Comparison of ENCODE assay signal across 8 cellular contexts in the genomic region with DNA sequence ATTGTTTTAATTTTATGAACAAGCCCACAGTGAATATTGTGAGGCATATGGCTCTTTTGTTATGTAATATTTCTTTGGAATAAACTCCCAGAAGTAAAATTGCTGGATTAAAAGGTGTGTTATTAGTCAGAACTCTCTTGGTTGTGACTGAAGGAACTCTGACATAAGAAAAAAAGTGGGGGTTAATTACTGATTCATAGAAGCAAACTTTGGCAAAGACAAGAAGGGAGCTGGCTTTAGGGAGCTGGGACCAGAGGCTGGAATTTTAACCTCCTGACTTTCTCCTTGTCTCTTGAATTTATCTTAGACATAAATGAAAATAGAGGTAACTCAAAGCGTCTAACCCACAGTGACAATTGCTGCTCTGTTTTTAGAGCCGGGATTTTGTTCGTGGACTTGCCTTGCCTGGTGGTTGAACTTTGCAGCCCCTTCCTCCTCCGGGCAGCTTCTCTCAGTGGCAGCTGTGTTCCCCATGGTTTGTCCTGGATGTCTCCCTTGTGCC. TPM values are rescaled to one million over a fixed set of nuclear protein-coding genes. Genes with fewer than 3 reads are reported as not detected.
DNase-seq lines count a peak whose midpoint lies in the region; TF ChIP-seq lines count a peak whose summit lies in the region.

No MANE protein-coding gene starts in this region.

- H3K4me1 ChIP-seq in ascending aorta (peaks cover 0 to 5% of the 10 kb centered on the region in 2 donors), tibial nerve (peaks cover 0 to 78% (median 10%) of the 10 kb centered on the region in 4 donors)

- H3K4me3 ChIP-seq in HFF-Myc (replicated peaks; ENCODE audit: low read depth, low read length), result peak overlapping the region; percentile 62
- peak overlapping the region; percentile 67 to 83 for H3K4me3 ChIP-seq in ascending aorta
- H3K4me3 ChIP-seq in tibial nerve, result peak overlapping the region; percentile 65 to 72 (median 68)

- H3K27me3 ChIP-seq in ascending aorta (no peaks in the 10 kb centered on the region), layer of hippocampus (ENCODE audit: control insufficient read depth, insufficient read depth, low read length) (no peaks in the 10 kb centered on the region), tibial nerve (no peaks in the 10 kb centered on the region)

- no peaks in the 10 kb centered on the region for H3K36me3 ChIP-seq in ascending aorta
- H3K36me3 ChIP-seq in tibial nerve, result no peaks in the 10 kb centered on the region

- intact Hi-C loops in ascending aorta (cut with DNase I), result loop anchor here (1.0 to 10.0 kb wide), 3 partner anchors 28 to 81 kb away; partner anchors contain the start of genes ARHGAP31 and B4GALT4

- DNase-seq in AG08396 (ENCODE audit: low spot score), result peak; percentile 31
- no peak for DNase-seq in HFF-Myc (ENCODE audit: extremely low read depth, low read depth)
- DNase-seq in ascending aorta (ENCODE audit: low spot score in 2 of 2), result no peak
- no peak for DNase-seq in tibial nerve (ENCODE audit: low spot score in 2 of 2)
- DNase-seq in NCI-H524 (lab: John Stamatoyannopoulos, UW), result no peak
- no peak for DNase-seq in GM19240 (ENCODE audit: insufficient read length, low spot score)
- DNase-seq in NCI-H774 (lab: John Stamatoyannopoulos, UW), result no peak

- TF ChIP-seq CTCF in HFF-Myc (IDR thresholded peaks at IDR 0.05; ENCODE audit: low read depth, low read length, missing control alignments) (no peak), ascending aorta (IDR thresholded peaks at IDR 0.05) (no peak), tibial nerve (IDR thresholded peaks at IDR 0.05) (no peak)

- H3K9me3 ChIP-seq in ascending aorta (no peaks in the 10 kb centered on the region), tibial nerve (no peaks in the 10 kb centered on the region)

- no peak for TF ChIP-seq POLR2A in tibial nerve (IDR thresholded peaks at IDR 0.05)

- no peak for TF ChIP-seq EP300 in tibial nerve (IDR thresholded peaks at IDR 0.05)

- 1 to 3% methylated on average over 4 of the region's 4 CpGs for WGBS in tibial nerve, 2 donors

- peak overlapping the region; percentile 97 to 99 for H3K27ac ChIP-seq in ascending aorta
- peak overlapping the region; percentile 82 for H3K27ac ChIP-seq in layer of hippocampus (ENCODE audit: low read depth, low read length)
- H3K27ac ChIP-seq in tibial nerve, result peak overlapping the region; percentile 96 to 99 (median 97)

RNA-seq across cellular contexts. Expression of gene ARHGAP31, which starts 27.9 kb away (rescaled TPM):
- total RNA-seq in ascending aorta (31.4 TPM), tibial nerve (10 to 100 TPM; 40.5 to 46.5 (median 44.4) TPM)
